ENCODE assay signal across 1 cellular context in genomic region chr9:33290247-33290993, GRCh38.
TF ChIP-seq lines count a peak whose summit lies in the region.

TSS of gene NFX1 (plus strand) at chr9:33290516. CDS start at chr9:33290573, 57 bp downstream.

TF ChIP-seq in HepG2, 621 proteins besides CTCF, POLR2A, EP300 and RAD21 (continued from another document and continues in another):
- peak; percentile 85; the same call in 1 of the 2 replicates for TF ChIP-seq SNAPC4 (CRISPR knock-in tag; IDR thresholded peaks at IDR 0.05)
- TF ChIP-seq SIN3B (IDR thresholded peaks at IDR 0.05; ENCODE audit: low read length) = peak; percentile 88; the same call in 1 of the 2 replicates
- TF ChIP-seq ARID2 (CRISPR knock-in tag; IDR thresholded peaks at IDR 0.05; ENCODE audit: borderline replicate concordance) = peak; percentile 78; the same call in 1 of the 2 replicates
- peak; percentile 74; the same call in 1 of the 2 replicates for TF ChIP-seq FOXC1 (CRISPR knock-in tag; IDR thresholded peaks at IDR 0.05; ENCODE audit: borderline replicate concordance)
- TF ChIP-seq ZNF20 (CRISPR knock-in tag; IDR thresholded peaks at IDR 0.05) = peak; percentile 69; the same call in 1 of the 2 replicates
- peak; percentile 88; the same call in 1 of the 2 replicates for TF ChIP-seq ZNF816 (CRISPR knock-in tag; IDR thresholded peaks at IDR 0.05; ENCODE audit: borderline replicate concordance)
- TF ChIP-seq ZNF781 (CRISPR knock-in tag; IDR thresholded peaks at IDR 0.05; ENCODE audit: borderline replicate concordance, not compliant biosample characterization) = peak; percentile 92
- TF ChIP-seq MLLT10 (CRISPR knock-in tag; IDR thresholded peaks at IDR 0.05) = 0 out of 2 replicates have a peak, but pooled peaks have one; percentile 41
- TF ChIP-seq RBM22 (optimal IDR thresholded peaks at IDR 0.05; ENCODE audit: low read length) = no peak
- 0 out of 2 replicates have a peak, but pooled peaks have one; percentile 34 for TF ChIP-seq HOMEZ (CRISPR knock-in tag; IDR thresholded peaks at IDR 0.05; ENCODE audit: low read depth)
- peak; percentile 94 for TF ChIP-seq ZNF788 (CRISPR knock-in tag; IDR thresholded peaks at IDR 0.05; ENCODE audit: borderline replicate concordance)
- TF ChIP-seq ATF4 (CRISPR knock-in tag; IDR thresholded peaks at IDR 0.05) = peak in 1 of 2 experiments; percentile 82; a peak in 2 of 4 replicates
- 0 out of 2 replicates have a peak, but pooled peaks have one; percentile 32 for TF ChIP-seq ZNF101 (CRISPR knock-in tag; IDR thresholded peaks at IDR 0.05; ENCODE audit: borderline replicate concordance, low read depth)
- peak; percentile 81; the same call in 1 of the 2 replicates for TF ChIP-seq TOE1 (CRISPR knock-in tag; IDR thresholded peaks at IDR 0.05)
- no peak; the same call in 1 of the 2 replicates for TF ChIP-seq ZNF292 (CRISPR knock-in tag; IDR thresholded peaks at IDR 0.05; ENCODE audit: borderline replicate concordance, low read depth)
- TF ChIP-seq ZNF446 (CRISPR knock-in tag; IDR thresholded peaks at IDR 0.05) = 0 out of 2 replicates have a peak, but pooled peaks have one; percentile 82
- TF ChIP-seq ZNF577 (CRISPR knock-in tag; IDR thresholded peaks at IDR 0.05; ENCODE audit: borderline replicate concordance, low read depth) = 0 out of 2 replicates have a peak, but pooled peaks have one; percentile 18
- 0 out of 2 replicates have a peak, but pooled peaks have one; percentile 78 for TF ChIP-seq KLF11 (CRISPR knock-in tag; IDR thresholded peaks at IDR 0.05)
- 0 out of 2 replicates have a peak, but pooled peaks have one; percentile 36 for TF ChIP-seq PRDM15 (CRISPR knock-in tag; IDR thresholded peaks at IDR 0.05)
- TF ChIP-seq ZNF780A (CRISPR knock-in tag; IDR thresholded peaks at IDR 0.05) = peak; percentile 79
- peak; percentile 60 for TF ChIP-seq ZNF232 (CRISPR knock-in tag; IDR thresholded peaks at IDR 0.05; ENCODE audit: borderline replicate concordance)
- TF ChIP-seq FIP1L1 (IDR thresholded peaks at IDR 0.05; ENCODE audit: borderline replicate concordance, insufficient read depth, low read depth, low read length) = peak; percentile 16; the same call in 1 of the 2 replicates
- 0 out of 2 replicates have a peak, but pooled peaks have one; percentile 69 for TF ChIP-seq ZNF468 (CRISPR knock-in tag; IDR thresholded peaks at IDR 0.05)
- 0 out of 2 replicates have a peak, but pooled peaks have one; percentile 10 for TF ChIP-seq ZBTB44 (CRISPR knock-in tag; IDR thresholded peaks at IDR 0.05)
- TF ChIP-seq SKIL (CRISPR knock-in tag; IDR thresholded peaks at IDR 0.05; ENCODE audit: borderline replicate concordance) = 0 out of 2 replicates have a peak, but pooled peaks have one; percentile 59
- no peak for TF ChIP-seq PBX2 (CRISPR knock-in tag; IDR thresholded peaks at IDR 0.05)
- peak; percentile 99 for TF ChIP-seq ATF1 (CRISPR knock-in tag; IDR thresholded peaks at IDR 0.05)
- peak; percentile 100 for TF ChIP-seq CREB1 (IDR thresholded peaks at IDR 0.05)
- TF ChIP-seq CREB1 (CRISPR knock-in tag; IDR thresholded peaks at IDR 0.05) = peak; percentile 99
- TF ChIP-seq CCDC6 (CRISPR knock-in tag; IDR thresholded peaks at IDR 0.05) = peak; percentile 95; the same call in 1 of the 2 replicates
- peak; percentile 37; the same call in 1 of the 2 replicates for TF ChIP-seq ZBTB33 (CRISPR knock-in tag; IDR thresholded peaks at IDR 0.05)
- TF ChIP-seq MIXL1 (CRISPR knock-in tag; IDR thresholded peaks at IDR 0.05) = peak; percentile 28; the same call in 1 of the 2 replicates
- peak; percentile 90 for TF ChIP-seq ZNF574 (CRISPR knock-in tag; IDR thresholded peaks at IDR 0.05)
- peak; percentile 76; the same call in 1 of the 2 replicates for TF ChIP-seq PHF21A (CRISPR knock-in tag; IDR thresholded peaks at IDR 0.05)
